3 cellular contexts compared by ENCODE assay signal in the genomic region with DNA sequence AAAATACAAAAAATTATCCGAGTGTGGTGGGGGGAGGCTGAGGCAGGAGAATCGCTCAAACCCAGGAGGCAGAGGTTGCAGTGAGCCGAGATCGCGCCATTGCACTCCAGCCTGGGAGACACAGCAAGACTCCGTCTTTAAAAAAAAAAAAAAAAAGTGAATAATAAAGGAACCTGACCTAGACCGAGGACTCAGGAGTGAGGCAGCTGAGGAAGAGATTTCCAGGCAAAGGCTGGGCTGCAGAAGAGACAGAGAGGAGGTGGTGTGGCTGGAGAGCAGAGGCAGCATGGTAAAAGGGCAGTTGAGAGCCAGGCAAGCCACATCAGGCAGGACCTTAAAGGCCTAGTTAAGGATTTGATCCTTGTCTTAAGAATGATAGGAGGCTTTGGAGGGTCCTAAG.
TF ChIP-seq lines count a peak whose summit lies in the region.

No MANE protein-coding gene starts in this region.

TF ChIP-seq in A549, 52 proteins besides CTCF, POLR2A, EP300 and RAD21:
- TF ChIP-seq EHMT2 (IDR thresholded peaks at IDR 0.05; ENCODE audit: low read depth) (no peak), FOSL2 (IDR thresholded peaks at IDR 0.05) (no peak), FOSL2 (CRISPR knock-in tag; IDR thresholded peaks at IDR 0.05) (no peak), CEBPB (IDR thresholded peaks at IDR 0.05) (no peak), BCL3 (IDR thresholded peaks at IDR 0.05) (no peak), NFE2L2 (conservative IDR thresholded peaks at IDR 0.05; ENCODE audit: low read length) (no peak), RCOR1 (IDR thresholded peaks at IDR 0.05; ENCODE audit: low read depth, low read length) (no peak), ZSCAN20 (CRISPR knock-in tag; IDR thresholded peaks at IDR 0.05) (no peak), FOSB (CRISPR knock-in tag; IDR thresholded peaks at IDR 0.05) (no peak), SMC3 (IDR thresholded peaks at IDR 0.05) (no peak), POLR2AphosphoS2 (conservative IDR thresholded peaks at IDR 0.05; ENCODE audit: low read length) (no peak), HOXB13 (CRISPR knock-in tag; IDR thresholded peaks at IDR 0.05; ENCODE audit: low read depth) (no peak)
- TF ChIP-seq, protein P1, sequence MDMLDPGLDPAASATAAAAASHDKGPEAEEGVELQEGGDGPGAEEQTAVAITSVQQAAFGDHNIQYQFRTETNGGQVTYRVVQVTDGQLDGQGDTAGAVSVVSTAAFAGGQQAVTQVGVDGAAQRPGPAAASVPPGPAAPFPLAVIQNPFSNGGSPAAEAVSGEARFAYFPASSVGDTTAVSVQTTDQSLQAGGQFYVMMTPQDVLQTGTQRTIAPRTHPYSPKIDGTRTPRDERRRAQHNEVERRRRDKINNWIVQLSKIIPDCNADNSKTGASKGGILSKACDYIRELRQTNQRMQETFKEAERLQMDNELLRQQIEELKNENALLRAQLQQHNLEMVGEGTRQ (IDR thresholded peaks at IDR 0.05): no peak
TF ChIP-seq in A549: peak in this region for 0.

TF ChIP-seq in IMR-90, 13 proteins besides CTCF, POLR2A, EP300 and RAD21:
- TF ChIP-seq FOS (IDR thresholded peaks at IDR 0.05; ENCODE audit: low read depth, low read length) (no peak), RFX5 (IDR thresholded peaks at IDR 0.05; ENCODE audit: low read depth, low read length) (no peak), SMC3 (IDR thresholded peaks at IDR 0.05; ENCODE audit: low read depth, low read length) (no peak), CHD1 (IDR thresholded peaks at IDR 0.05; ENCODE audit: low read depth, low read length) (no peak), MXI1 (IDR thresholded peaks at IDR 0.05; ENCODE audit: borderline replicate concordance, low read depth, low read length) (no peak), CEBPB (IDR thresholded peaks at IDR 0.05; ENCODE audit: low read depth, low read length) (no peak)

TF ChIP-seq in H1, 55 proteins besides CTCF, POLR2A, EP300 and RAD21:
- TF ChIP-seq FOSL1 (IDR thresholded peaks at IDR 0.05; ENCODE audit: insufficient read depth, low read depth, low read length): no peak
- TF ChIP-seq EGR1 (IDR thresholded peaks at IDR 0.05; ENCODE audit: borderline replicate concordance, low read depth, low read length): no peak
- TF ChIP-seq, protein P2, sequence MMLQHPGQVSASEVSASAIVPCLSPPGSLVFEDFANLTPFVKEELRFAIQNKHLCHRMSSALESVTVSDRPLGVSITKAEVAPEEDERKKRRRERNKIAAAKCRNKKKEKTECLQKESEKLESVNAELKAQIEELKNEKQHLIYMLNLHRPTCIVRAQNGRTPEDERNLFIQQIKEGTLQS (IDR thresholded peaks at IDR 0.05; ENCODE audit: insufficient read depth, low read depth, low read length): no peak
- TF ChIP-seq ASH2L (IDR thresholded peaks at IDR 0.05; ENCODE audit: low read length): no peak
- TF ChIP-seq YY1 (IDR thresholded peaks at IDR 0.05; ENCODE audit: low read depth, low read length): no peak
